In genomic region chr13:66547685-66548084, GRCh38 we compare ENCODE assay signal across 20 cellular contexts.
DNase-seq lines count a peak whose midpoint lies in the region; ATAC-seq, FAIRE-seq and TF ChIP-seq lines count a peak whose summit lies in the region.
"Had no signal": no experiment of that assay in that cellular context is flagged by ENCODE, and none has a peak within 500 bp of the region (broad histone marks: within the 10 kb centered on the region; RNA-seq: fewer than 3 reads in every experiment).

No MANE protein-coding gene starts in this region.

- intact Hi-C loops in pancreas (cut with DNase I) = no loop called here

- H3K36me3 ChIP-seq in pancreas = no peaks in the 10 kb centered on the region
- H3K36me3 ChIP-seq in MG63 = no peaks in the 10 kb centered on the region

- H3K9me3 ChIP-seq in pancreas (no peaks in the 10 kb centered on the region), MG63 (no peaks in the 10 kb centered on the region)

- H3K27ac ChIP-seq in pancreas = no peak overlapping the region

- FAIRE-seq in G401.6 (lab: Jason Lieb, UNC) (peak; percentile 85), RCC 7860 (lab: Jason Lieb, UNC) (peak; percentile 44), colon (lab: Jason Lieb, UNC) (peak; percentile 75), pancreas (lab: Jason Lieb, UNC) (peak; percentile 81)
- FAIRE-seq: GM12878, GM19239 had no signal

- ATAC-seq in pancreas (no peak), HG02852 (IDR thresholded peaks at IDR 0.05; ENCODE audit: unreplicated experiment) (no peak), HG02610 (IDR thresholded peaks at IDR 0.05; ENCODE audit: unreplicated experiment) (no peak)
- ATAC-seq: GM12878, GM23338, HCT116 had no signal

- DNase-seq in RCC 7860 (ENCODE audit: low spot score) = no peak
- no peak for DNase-seq in pancreas
- DNase-seq in MG63 = no peak
- DNase-seq: 8988T; C1 segment of cervical spinal cord; Calu3; CD4-positive, alpha-beta memory T cell; COR-L47; DND-41; GDM1; H9; HFFc6 had no signal

- no peaks in the 10 kb centered on the region for H3K4me1 ChIP-seq in pancreas

- TF ChIP-seq CTCF in pancreas (IDR thresholded peaks at IDR 0.05) = no peak

- WGBS in pancreas, 2 donors = 88 to 99% methylated on average over 4 of the region's 4 CpGs

- H3K27me3 ChIP-seq in pancreas (no peaks in the 10 kb centered on the region), MG63 (no peaks in the 10 kb centered on the region)

- H3K4me3 ChIP-seq in pancreas (no peak overlapping the region), MG63 (no peak overlapping the region)
- H3K4me3 ChIP-seq: GM12878, GM23338 had no signal
